In genomic region chr11:46918087-46918751, GRCh38 we compare ENCODE assay signal across 8 cellular contexts. TPM values are rescaled to one million over a fixed set of nuclear protein-coding genes. Genes with fewer than 3 reads are reported as not detected.
DNase-seq lines count a peak whose midpoint lies in the region; ATAC-seq and TF ChIP-seq lines count a peak whose summit lies in the region.

LRP4 (minus strand) TSS chr11:46918550; CDS start chr11:46918379, 171 bp downstream.

- H3K4me1 Mint-ChIP-seq in activated CD8-positive, alpha-beta memory T cell treated with anti-CD3 and anti-CD28 coated beads, Interleukin-2, amount 10 ng/mL, durations not matched to agents 7 days and 5 days = peaks cover 26% of the 10 kb centered on the region

- H3K27me3 ChIP-seq in HUES6 (ENCODE audit: control insufficient read depth, insufficient read depth, low read length) (peaks cover 13% of the 10 kb centered on the region; the same call in 1 of the 2 replicates), tibial artery (no peaks in the 10 kb centered on the region)

- H3K36me3 Mint-ChIP-seq in activated CD8-positive, alpha-beta memory T cell treated with anti-CD3 and anti-CD28 coated beads, Interleukin-2, amount 10 ng/mL, durations not matched to agents 7 days and 5 days = no peaks in the 10 kb centered on the region

- H3K9me3 ChIP-seq in HUES6 (ENCODE audit: control insufficient read depth, insufficient read depth, low read depth, low read length) (no peaks in the 10 kb centered on the region), tibial artery (no peaks in the 10 kb centered on the region)

- H3K4me3 Mint-ChIP-seq in activated CD8-positive, alpha-beta memory T cell treated with anti-CD3 and anti-CD28 coated beads, Interleukin-2, amount 10 ng/mL, durations not matched to agents 7 days and 5 days = peak within 1 kb of the TSS; percentile 46

- H3K9ac ChIP-seq in HUES6 (ENCODE audit: low read length) = peak within 1 kb of the TSS; percentile 78

- H3K27me3 Mint-ChIP-seq in activated CD8-positive, alpha-beta memory T cell treated with anti-CD3 and anti-CD28 coated beads, Interleukin-2, amount 10 ng/mL, durations not matched to agents 7 days and 5 days = peaks cover 57% of the 10 kb centered on the region

- TF ChIP-seq CTCF in GM10266 (IDR thresholded peaks at IDR 0.05; ENCODE audit: control insufficient read depth, insufficient read depth, low read depth, missing control alignments) (no peak), epithelial cell of proximal tubule (conservative IDR thresholded peaks at IDR 0.05; ENCODE audit: low read depth, low read length) (no peak), tibial artery (IDR thresholded peaks at IDR 0.05) (no peak)

- H3K36me3 ChIP-seq in HUES6 (ENCODE audit: control insufficient read depth, insufficient read depth, low read length) (no peaks in the 10 kb centered on the region), tibial artery (no peaks in the 10 kb centered on the region)

- intact Hi-C loops in tibial artery (cut with DNase I; ENCODE audit: low total_unique reads) = no loop called here

- H3K9me3 Mint-ChIP-seq in activated CD8-positive, alpha-beta memory T cell treated with anti-CD3 and anti-CD28 coated beads, Interleukin-2, amount 10 ng/mL, durations not matched to agents 7 days and 5 days (ENCODE audit: low read depth) = no peaks in the 10 kb centered on the region

- peaks cover 46% of the 10 kb centered on the region for H3K4me1 ChIP-seq in HUES6 (ENCODE audit: control insufficient read depth, insufficient read depth, low read length)
- peaks cover 0 to 53% (median 25%) of the 10 kb centered on the region in 4 donors for H3K4me1 ChIP-seq in tibial artery

- H3K27ac Mint-ChIP-seq in activated CD8-positive, alpha-beta memory T cell treated with anti-CD3 and anti-CD28 coated beads, Interleukin-2, amount 10 ng/mL, durations not matched to agents 7 days and 5 days = no peak within 1 kb of the TSS

- H3K27ac ChIP-seq in HUES6 (ENCODE audit: low read depth, low read length) (no peak within 1 kb of the TSS; the same call in 1 of the 2 replicates), tibial artery (peak within 1 kb of the TSS; percentile 42 to 61)

- ATAC-seq in activated CD8-positive, alpha-beta memory T cell treated with anti-CD3 and anti-CD28 coated beads, Interleukin-2, amount 10 ng/mL, durations not matched to agents 7 days and 5 days = peak; percentile 71

- DNase-seq in GM10266 (ENCODE audit: extremely low spot score) (peak; percentile 90), epithelial cell of proximal tubule (ENCODE audit: low read depth) (no peak), mucosa of gallbladder (ENCODE audit: low spot score) (no peak), tibial artery (no peak), NCI-H1436 (lab: John Stamatoyannopoulos, UW) (no peak), cerebellar nuclear complex (lab: John Stamatoyannopoulos, UW) (no peak)
- DNase-seq in activated CD8-positive, alpha-beta memory T cell treated with anti-CD3 and anti-CD28 coated beads, Interleukin-2, amount 10 ng/mL, durations not matched to agents 7 days and 5 days = no peak

- CTCF ChIA-PET in activated CD8-positive, alpha-beta memory T cell treated with anti-CD3 and anti-CD28 coated beads, Interleukin-2, amount 10 ng/mL, durations not matched to agents 7 days and 5 days (lab: Charles Lee) = interaction anchor here (1.7 to 3.1 kb wide), 3 partner anchors 18 to 236 kb away, joined by 4 to 26 read pairs (median 12); partner anchors contain the start of gene CSTPP1

- peak within 1 kb of the TSS; percentile 83 for H3K4me3 ChIP-seq in HUES6 (ENCODE audit: low read depth, low read length)
- peak within 1 kb of the TSS; percentile 64 for H3K4me3 ChIP-seq in epithelial cell of proximal tubule (ENCODE audit: low read depth, low read length)
- H3K4me3 ChIP-seq in tibial artery = peak within 1 kb of the TSS; percentile 53 to 58

RNA-seq across cellular contexts. Expression of gene LRP4, which starts in this region (rescaled TPM):
- total RNA-seq in activated CD8-positive, alpha-beta memory T cell treated with anti-CD3 and anti-CD28 coated beads, Interleukin-2, amount 10 ng/mL, durations not matched to agents 7 days and 5 days = under 1 TPM; 0.12 to 0.16 TPM
- 2.8 and 5.0 TPM in 2 replicates for total RNA-seq in epithelial cell of proximal tubule
- total RNA-seq in mucosa of gallbladder = 14.5 TPM

Comparison
In these comparisons a context has a peak if more than half of its experiments do, and no peak if none do; other contexts are left out.
1. Peak in ATAC-seq in activated CD8-positive, alpha-beta memory T cell treated with anti-CD3 and anti-CD28 coated beads, Interleukin-2, amount 10 ng/mL, durations not matched to agents 7 days and 5 days; RNA of the gene not detected or under 1 TPM.